Comparison of ENCODE assay signal across 16 cellular contexts in genomic region chr18:47871288-47871687, GRCh38. TPM values are rescaled to one million over a fixed set of nuclear protein-coding genes. Genes with fewer than 3 reads are reported as not detected.
A peak's percentile ranks its signal among the peaks of the same experiment; 100 is the strongest.
DNase-seq lines count a peak whose midpoint lies in the region; ATAC-seq, FAIRE-seq and TF ChIP-seq lines count a peak whose summit lies in the region.
"Had no signal": no experiment of that assay in that cellular context is flagged by ENCODE, and none has a peak within 500 bp of the region (broad histone marks: within the 10 kb centered on the region; RNA-seq: fewer than 3 reads in every experiment).

No MANE protein-coding gene starts in this region.

- peak overlapping the region; percentile 41 for H3K27ac Mint-ChIP-seq in activated naive CD8-positive, alpha-beta T cell
- no peak overlapping the region for H3K27ac Mint-ChIP-seq in activated naive CD8-positive, alpha-beta T cell treated with anti-CD3 and anti-CD28 coated beads for 36 hours
- H3K27ac Mint-ChIP-seq in T-helper 17 cell, result peak overlapping the region; percentile 49
- H3K27ac Mint-ChIP-seq: B cell had no signal

- no peak for TF ChIP-seq RAD21 in HepG2 (CRISPR knock-in tag; IDR thresholded peaks at IDR 0.05)

- intact Hi-C loops in HepG2 (cut with micrococcal nuclease; ENCODE audit: unreplicated experiment), result loop anchor here (1.0 kb wide), 1 partner anchor 55 kb away; no protein-coding TSS in a partner anchor

- no peak overlapping the region for H3K4me3 Mint-ChIP-seq in activated naive CD8-positive, alpha-beta T cell
- H3K4me3 Mint-ChIP-seq in activated naive CD8-positive, alpha-beta T cell treated with anti-CD3 and anti-CD28 coated beads for 36 hours, result no peak overlapping the region
- H3K4me3 Mint-ChIP-seq in T-helper 17 cell, result no peak overlapping the region
- H3K4me3 Mint-ChIP-seq: B cell; CD4-positive, alpha-beta T cell had no signal

- H3K36me3 Mint-ChIP-seq in activated naive CD8-positive, alpha-beta T cell, result peaks cover 15% of the 10 kb centered on the region
- peaks cover 19% of the 10 kb centered on the region for H3K36me3 Mint-ChIP-seq in activated naive CD8-positive, alpha-beta T cell treated with anti-CD3 and anti-CD28 coated beads for 36 hours
- peaks cover 5% of the 10 kb centered on the region for H3K36me3 Mint-ChIP-seq in T-helper 17 cell (ENCODE audit: low read depth)

- POLR2A ChIA-PET in HepG2 (lab: Yijun Ruan, JAX), result no interaction called here

- H3K4me2 ChIP-seq in HepG2 (ENCODE audit: low read depth, low read length), result no peak overlapping the region

- peaks cover 20% of the 10 kb centered on the region for H3K79me2 ChIP-seq in HepG2 (ENCODE audit: insufficient read depth, low read length)

- TF ChIP-seq CTCF in HepG2 (CRISPR knock-in tag; IDR thresholded peaks at IDR 0.05) (no peak), WERI-Rb-1 (IDR thresholded peaks at IDR 0.05; ENCODE audit: low read depth, low read length) (no peak)

- peaks cover 57% of the 10 kb centered on the region for H3K4me1 Mint-ChIP-seq in activated naive CD8-positive, alpha-beta T cell (ENCODE audit: low read depth)
- H3K4me1 Mint-ChIP-seq in activated naive CD8-positive, alpha-beta T cell treated with anti-CD3 and anti-CD28 coated beads for 36 hours, result peaks cover 37% of the 10 kb centered on the region
- peaks cover 25% of the 10 kb centered on the region for H3K4me1 Mint-ChIP-seq in T-helper 17 cell
- H3K4me1 Mint-ChIP-seq: B cell had no signal

- H3K27me3 ChIP-seq in HepG2 (ENCODE audit: control insufficient read depth in 1 of 2, insufficient read depth in 2 of 2, low read length in 2 of 2) (no peaks in the 10 kb centered on the region), WERI-Rb-1 (ENCODE audit: insufficient read depth, low read depth, severe bottlenecking) (no peaks in the 10 kb centered on the region)
- H3K27me3 ChIP-seq: SJSA1 had no signal

- no peak overlapping the region for H3K27ac ChIP-seq in HepG2 (ENCODE audit: extremely low read length, insufficient read depth, low read length)
- no peak overlapping the region for H3K27ac ChIP-seq in WERI-Rb-1
- H3K27ac ChIP-seq: SJSA1 had no signal

- H3K4me3 ChIP-seq in HepG2 (replicated peaks in 1 of 3; ENCODE audit: insufficient read depth in 1 of 3, low read depth in 2 of 3, low read length in 3 of 3) (no peak overlapping the region), WERI-Rb-1 (ENCODE audit: low read depth, low read length) (no peak overlapping the region)
- H3K4me3 ChIP-seq: HAP-1, SJSA1 had no signal

- DNase-seq in activated naive CD8-positive, alpha-beta T cell treated with anti-CD3 and anti-CD28 coated beads for 36 hours, result no peak
- no peak for DNase-seq in T-helper 17 cell
- DNase-seq in HepG2 (ENCODE audit: low spot score), result peak; percentile 33
- DNase-seq in NK-92 (lab: John Stamatoyannopoulos, UW; ENCODE audit: unreplicated experiment), result no peak
- no peak for DNase-seq in WERI-Rb-1
- DNase-seq: ACHN; CD4-positive, alpha-beta T cell; NCI-H187 treated with DMSO at 0.1 percent for 48 hours; NCI-H2171; NCI-H510A treated with DMSO at 0.1 percent for 48 hours; NK-92 treated with Interleukin-12 subunit alpha and Interleukin-12 subunit beta, amount 100 ng/mL, for 24 hours had no signal

- 65% methylated on average over 3 of the region's 3 CpGs for WGBS in HepG2 (ENCODE audit: low lambda C conversion rate)

- BruUV-seq in HepG2 (replicated peaks; lab: Mats Ljungman, UMichigan), result no TSS peak

- TF ChIP-seq POLR2A in HepG2 (IDR thresholded peaks at IDR 0.05; ENCODE audit: insufficient read depth in 1 of 2, low read depth in 2 of 2, low read length in 2 of 2), result no peak

- CTCF ChIA-PET in HepG2 (lab: Yijun Ruan, JAX; ENCODE audit: low intra/inter-chr PET ratio, low total read pairs), result no interaction called here

- H3K27me3 Mint-ChIP-seq in activated naive CD8-positive, alpha-beta T cell, result no peaks in the 10 kb centered on the region
- no peaks in the 10 kb centered on the region for H3K27me3 Mint-ChIP-seq in activated naive CD8-positive, alpha-beta T cell treated with anti-CD3 and anti-CD28 coated beads for 36 hours
- H3K27me3 Mint-ChIP-seq in T-helper 17 cell, result no peaks in the 10 kb centered on the region
- H3K27me3 Mint-ChIP-seq: B cell; CD4-positive, alpha-beta T cell had no signal

- TF ChIP-seq EP300 in HepG2 (IDR thresholded peaks at IDR 0.05; ENCODE audit: low read depth in 2 of 2, low read length in 2 of 2) (no peak), HepG2 (CRISPR knock-in tag; IDR thresholded peaks at IDR 0.05; ENCODE audit: borderline replicate concordance) (no peak)

- H4K20me1 ChIP-seq in HepG2 (ENCODE audit: insufficient read depth, low read length), result peaks cover 9% of the 10 kb centered on the region

- peaks cover 32% of the 10 kb centered on the region for H3K4me1 ChIP-seq in HepG2 (ENCODE audit: insufficient read depth, low read length)
- H3K4me1 ChIP-seq: HAP-1, SJSA1 had no signal

- H3K9ac ChIP-seq in HepG2 (ENCODE audit: insufficient read depth, low read depth, low read length), result no peak overlapping the region

- H3K9me3 Mint-ChIP-seq in activated naive CD8-positive, alpha-beta T cell (ENCODE audit: low read depth), result no peaks in the 10 kb centered on the region
- H3K9me3 Mint-ChIP-seq in activated naive CD8-positive, alpha-beta T cell treated with anti-CD3 and anti-CD28 coated beads for 36 hours, result no peaks in the 10 kb centered on the region
- H3K9me3 Mint-ChIP-seq: CD4-positive, alpha-beta T cell had no signal

- in situ Hi-C loops in HepG2 (cut with HindIII; ENCODE audit: extremely low pct_ligation_motif_present, low pct_unique_long_range_greater_than_20kb), result no loop called here

- no peak for FAIRE-seq in HepG2 (lab: Jason Lieb, UNC)

- no peak overlapping the region for H2AFZ ChIP-seq in HepG2 (ENCODE audit: low read length)

- H3K36me3 ChIP-seq in HepG2 (replicated peaks in 1 of 2; ENCODE audit: control insufficient read depth in 1 of 2, insufficient read depth in 2 of 2, low read length in 2 of 2) (peaks cover 4 to 17% of the 10 kb centered on the region in 2 experiments; a peak in 3 of 5 replicates), WERI-Rb-1 (peaks cover 40% of the 10 kb centered on the region)
- H3K36me3 ChIP-seq: HAP-1 had no signal

- no peak for ATAC-seq in T-helper 17 cell
- ATAC-seq in HepG2, result peak; percentile 73
- no peak for ATAC-seq in GM18873 (IDR thresholded peaks at IDR 0.05; ENCODE audit: low FRiP score, unreplicated experiment)

- H3K9me3 ChIP-seq in T-helper 17 cell (ENCODE audit: control insufficient read depth, low read length, poor library complexity, severe bottlenecking), result no peaks in the 10 kb centered on the region
- no peaks in the 10 kb centered on the region for H3K9me3 ChIP-seq in HepG2 (ENCODE audit: low read length)
- no peaks in the 10 kb centered on the region for H3K9me3 ChIP-seq in WERI-Rb-1 (ENCODE audit: severe bottlenecking)
- H3K9me3 ChIP-seq: HAP-1, SJSA1 had no signal

TF ChIP-seq in HepG2, 621 proteins besides CTCF, POLR2A, EP300 and RAD21 (continues in another document):
- peak; percentile 59 for TF ChIP-seq HNF4A (CRISPR knock-in tag; IDR thresholded peaks at IDR 0.05)
- TF ChIP-seq TARDBP (CRISPR knock-in tag; IDR thresholded peaks at IDR 0.05), result no peak

RNA-seq across cellular contexts. Expression of gene SMAD2, which starts 59.2 kb away (rescaled TPM):
- 100 to 1,000 TPM; 101 to 105 TPM for total RNA-seq in activated naive CD8-positive, alpha-beta T cell treated with anti-CD3 and anti-CD28 coated beads for 36 hours
- total RNA-seq in T-helper 17 cell, result 100 to 1,000 TPM; 108 to 114 TPM
- 96.2 and 132 TPM in 2 replicates for total RNA-seq in HepG2 (2016; rRNA removed; fragmentation: Illumina TruSeq; extraction: Trizol)
- 162 and 182 TPM in 2 replicates for total RNA-seq in HepG2 (2016; cell fraction: cytosol; rRNA removed; fragmentation: Illumina TruSeq; extraction: Trizol; ENCODE audit: low read depth)
- total RNA-seq in HepG2 (2016; cell fraction: insoluble cytoplasmic fraction; rRNA removed; fragmentation: Illumina TruSeq; extraction: Trizol), result 95.6 and 122 TPM in 2 replicates
- 148 and 164 TPM in 2 replicates for total RNA-seq in HepG2 (2016; cell fraction: membrane; rRNA removed; fragmentation: Illumina TruSeq; extraction: Trizol)
- 74.9 and 75.8 TPM in 2 replicates for total RNA-seq in HepG2 (2016; cell fraction: nucleus; rRNA removed; fragmentation: Illumina TruSeq; extraction: Trizol)
- polyA plus RNA-seq in HepG2 (2011; rRNA removed), result 34.0 and 40.2 TPM in 2 replicates
- polyA plus RNA-seq in HepG2 (2011; cell fraction: cytosol; rRNA removed), result 22.8 and 32.4 TPM in 2 replicates
- polyA plus RNA-seq in HepG2 (2011; cell fraction: nucleus; rRNA removed), result 16.3 and 21.0 TPM in 2 replicates
- polyA plus RNA-seq in HepG2 (2012), result 48.7 and 54.8 TPM in 2 replicates
- 61.1 and 63.8 TPM in 2 replicates for polyA plus RNA-seq in HepG2 (2016; cell fraction: cytosol; fragmentation: Illumina TruSeq; extraction: Trizol; ENCODE audit: low read depth)
- 69.3 and 70.0 TPM in 2 replicates for polyA plus RNA-seq in HepG2 (2016; cell fraction: insoluble cytoplasmic fraction; fragmentation: Illumina TruSeq; extraction: Trizol; ENCODE audit: low read depth)
- polyA plus RNA-seq in HepG2 (2016; cell fraction: membrane; fragmentation: Illumina TruSeq; extraction: Trizol; ENCODE audit: low read depth), result 82.3 and 86.6 TPM in 2 replicates
- polyA plus RNA-seq in HepG2 (2016; cell fraction: nucleus; fragmentation: Illumina TruSeq; extraction: Trizol; ENCODE audit: insufficient read depth, low read depth), result 36.9 and 38.6 TPM in 2 replicates
- 48.2 and 195 TPM in 2 replicates for polyA minus RNA-seq in HepG2 (2011; rRNA and poly(A)+ RNA removed; ENCODE audit: low replicate concordance)
- 51.8 and 65.1 TPM in 2 replicates for polyA minus RNA-seq in HepG2 (2011; cell fraction: cytosol; rRNA and poly(A)+ RNA removed)
- 86.8 and 96.2 TPM in 2 replicates for polyA minus RNA-seq in HepG2 (2011; cell fraction: nucleus; rRNA and poly(A)+ RNA removed)
